30 cellular contexts compared by ENCODE assay signal in the genomic region with DNA sequence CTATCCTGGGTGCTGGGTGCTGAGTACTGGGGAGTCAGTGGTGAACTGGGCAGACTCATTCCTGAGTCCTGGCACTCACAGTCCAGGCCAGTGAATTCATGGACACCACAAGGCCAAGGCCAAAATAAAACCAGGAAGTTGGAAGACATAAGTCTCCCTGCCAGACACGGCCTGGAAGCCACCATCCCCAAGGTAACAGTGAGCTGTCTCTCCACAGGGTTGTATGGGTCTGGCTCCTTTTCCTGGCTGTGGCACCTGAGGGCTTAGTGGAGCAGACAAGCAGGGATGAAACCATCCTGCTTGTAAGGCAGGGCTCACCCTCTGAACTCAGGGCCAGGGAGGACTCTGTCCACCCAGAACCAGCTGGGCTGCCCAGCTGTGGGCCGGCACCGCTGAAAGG. TPM values are rescaled to one million over a fixed set of nuclear protein-coding genes. Genes with fewer than 3 reads are reported as not detected.
"Had no signal": no experiment of that assay in that cellular context is flagged by ENCODE, and none has a peak within 500 bp of the region (broad histone marks: within the 10 kb centered on the region; RNA-seq: fewer than 3 reads in every experiment).

No MANE protein-coding gene starts in this region.

- DNase-seq: activated CD4-positive, alpha-beta memory T cell treated with anti-CD3 and anti-CD28 coated beads, Interleukin-2, amount 10 ng/mL, durations not matched to agents 7 days and 5 days; activated CD4-positive, alpha-beta T cell treated with anti-CD3 and anti-CD28 coated beads for 1 hour; activated CD4-positive, alpha-beta T cell treated with anti-CD3 and anti-CD28 coated beads for 4 hours; activated CD4-positive, alpha-beta T cell treated with anti-CD3 and anti-CD28 coated beads, Interleukin-2, amount 10 ng/mL, durations not matched to agents 7 days and 5 days; activated CD4-positive, alpha-beta T cell treated with anti-CD3 and anti-CD28 coated beads, Interleukin-2, amount 50 U/mL, for 4 hours; activated CD8-positive, alpha-beta memory T cell treated with anti-CD3 and anti-CD28 coated beads, Interleukin-2, amount 50 U/mL, for 48 hours; activated gamma-delta T cell; activated naive CD4-positive, alpha-beta T cell; activated naive CD4-positive, alpha-beta T cell treated with anti-CD3 and anti-CD28 coated beads, Interleukin-2, amount 10 ng/mL, durations not matched to agents 7 days and 5 days; activated T-cell treated with anti-CD3 and anti-CD28 coated beads for 4 hours; activated T-cell treated with anti-CD3 and anti-CD28 coated beads, Interleukin-2, amount 50 U/mL, for 24 hours; activated T-cell treated with anti-CD3 and anti-CD28 coated beads, Interleukin-2, amount 50 U/mL, for 72 hours; amniotic stem cell; anterior cingulate cortex; brain microvascular endothelial cell; dorsolateral prefrontal cortex; effector memory CD4-positive, alpha-beta T cell; endodermal cell; foreskin fibroblast; glutamatergic neuron; T-helper 1 cell; T-helper 17 cell; T1000 had no signal

- H3K9me3 Mint-ChIP-seq: activated CD4-positive, alpha-beta memory T cell treated with anti-CD3 and anti-CD28 coated beads, Interleukin-2, amount 10 ng/mL, durations not matched to agents 7 days and 5 days; activated CD4-positive, alpha-beta T cell treated with anti-CD3 and anti-CD28 coated beads, Interleukin-2, amount 10 ng/mL, durations not matched to agents 7 days and 5 days; activated naive CD4-positive, alpha-beta T cell treated with anti-CD3 and anti-CD28 coated beads, Interleukin-2, amount 10 ng/mL, durations not matched to agents 7 days and 5 days; activated T-cell treated with anti-CD3 and anti-CD28 coated beads, Interleukin-2, amount 50 U/mL, for 24 hours; central memory CD8-positive, alpha-beta T cell; dendritic cell treated with granulocyte-macrophage colony-stimulating factor and Interleukin-4, amounts not matched to agents 40 ng/mL and 50 ng/mL, for 4 days; endodermal cell; T-helper 2 cell treated with Interferon-gamma antibody and Interleukin-4, amounts not matched to agents 5 μg/mL and 100 μg/mL, for 36 hours had no signal

- H3K36me3 Mint-ChIP-seq: activated naive CD4-positive, alpha-beta T cell treated with anti-CD3 and anti-CD28 coated beads, Interleukin-2, amount 10 ng/mL, durations not matched to agents 7 days and 5 days; activated naive CD8-positive, alpha-beta T cell had no signal

- ATAC-seq: activated T-cell treated with anti-CD3 and anti-CD28 coated beads, Interleukin-2, amount 50 U/mL, for 72 hours; esophagus mucosa; T-helper 17 cell had no signal

- H3K27me3 Mint-ChIP-seq: activated CD4-positive, alpha-beta T cell treated with anti-CD3 and anti-CD28 coated beads, Interleukin-2, amount 10 ng/mL, durations not matched to agents 7 days and 5 days had no signal

- H3K4me3 Mint-ChIP-seq: activated CD4-positive, alpha-beta memory T cell treated with anti-CD3 and anti-CD28 coated beads, Interleukin-2, amount 10 ng/mL, durations not matched to agents 7 days and 5 days; activated CD4-positive, alpha-beta T cell treated with anti-CD3 and anti-CD28 coated beads, Interleukin-2, amount 10 ng/mL, durations not matched to agents 7 days and 5 days; activated naive CD4-positive, alpha-beta T cell treated with anti-CD3 and anti-CD28 coated beads, Interleukin-2, amount 10 ng/mL, durations not matched to agents 7 days and 5 days; activated naive CD8-positive, alpha-beta T cell; activated T-cell treated with anti-CD3 and anti-CD28 coated beads, Interleukin-2, amount 50 U/mL, for 24 hours; activated T-cell treated with anti-CD3 and anti-CD28 coated beads, Interleukin-2, amount 50 U/mL, for 72 hours; central memory CD8-positive, alpha-beta T cell; dendritic cell treated with granulocyte-macrophage colony-stimulating factor and Interleukin-4, amounts not matched to agents 40 ng/mL and 50 ng/mL, for 4 days; endodermal cell; T-helper 17 cell; T-helper 2 cell treated with Interferon-gamma antibody and Interleukin-4, amounts not matched to agents 5 μg/mL and 100 μg/mL, for 36 hours had no signal

- H3K4me1 Mint-ChIP-seq: activated CD4-positive, alpha-beta memory T cell treated with anti-CD3 and anti-CD28 coated beads, Interleukin-2, amount 10 ng/mL, durations not matched to agents 7 days and 5 days; activated CD4-positive, alpha-beta T cell treated with anti-CD3 and anti-CD28 coated beads, Interleukin-2, amount 10 ng/mL, durations not matched to agents 7 days and 5 days; activated naive CD4-positive, alpha-beta T cell treated with anti-CD3 and anti-CD28 coated beads, Interleukin-2, amount 10 ng/mL, durations not matched to agents 7 days and 5 days; central memory CD8-positive, alpha-beta T cell had no signal

- H3K27ac Mint-ChIP-seq: activated CD4-positive, alpha-beta memory T cell treated with anti-CD3 and anti-CD28 coated beads, Interleukin-2, amount 10 ng/mL, durations not matched to agents 7 days and 5 days; activated CD4-positive, alpha-beta T cell treated with anti-CD3 and anti-CD28 coated beads, Interleukin-2, amount 10 ng/mL, durations not matched to agents 7 days and 5 days; activated naive CD4-positive, alpha-beta T cell treated with anti-CD3 and anti-CD28 coated beads, Interleukin-2, amount 10 ng/mL, durations not matched to agents 7 days and 5 days; activated naive CD8-positive, alpha-beta T cell; activated T-cell treated with anti-CD3 and anti-CD28 coated beads, Interleukin-2, amount 50 U/mL, for 24 hours; activated T-cell treated with anti-CD3 and anti-CD28 coated beads, Interleukin-2, amount 50 U/mL, for 72 hours; dendritic cell treated with granulocyte-macrophage colony-stimulating factor and Interleukin-4, amounts not matched to agents 40 ng/mL and 50 ng/mL, for 4 days; endodermal cell; T-helper 17 cell; T-helper 2 cell treated with Interferon-gamma antibody and Interleukin-4, amounts not matched to agents 5 μg/mL and 100 μg/mL, for 36 hours had no signal

RNA-seq across cellular contexts. Expression of a gene that starts 54.7 kb away (rescaled TPM):
- total RNA-seq: activated CD4-positive, alpha-beta memory T cell treated with anti-CD3 and anti-CD28 coated beads, Interleukin-2, amount 10 ng/mL, durations not matched to agents 7 days and 5 days; activated CD4-positive, alpha-beta T cell treated with anti-CD3 and anti-CD28 coated beads, Interleukin-2, amount 10 ng/mL, durations not matched to agents 7 days and 5 days; activated T-cell treated with anti-CD3 and anti-CD28 coated beads, Interleukin-2, amount 50 U/mL, for 72 hours; astrocyte; endodermal cell; epithelial cell of proximal tubule; esophagus mucosa; T-helper 17 cell had no signal
